1 cellular context compared by ENCODE assay signal in the genomic region with DNA sequence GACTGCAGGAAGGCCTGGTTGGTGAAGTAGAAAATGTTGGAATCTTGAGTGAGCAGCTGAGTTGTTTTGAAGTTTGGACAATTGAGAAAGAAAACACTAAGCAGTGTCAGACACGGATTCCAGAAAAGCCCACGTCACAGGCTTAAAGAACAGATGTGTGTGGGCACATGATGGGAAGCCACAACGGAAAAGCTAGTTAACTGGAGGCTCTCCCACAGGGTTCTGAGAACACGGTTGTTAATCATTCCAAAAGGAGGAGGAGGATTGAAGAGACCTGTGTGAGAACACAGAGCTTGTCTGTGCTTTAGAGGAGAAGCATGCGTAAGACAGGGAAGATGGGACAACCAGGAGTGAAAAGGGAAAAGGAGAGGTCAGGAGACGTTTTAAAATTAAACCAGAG.
TF ChIP-seq lines count a peak whose summit lies in the region.

No MANE protein-coding gene starts in this region.

TF ChIP-seq in K562, 482 proteins besides CTCF, POLR2A, EP300 and RAD21:
- TF ChIP-seq MAFG (tag; conservative IDR thresholded peaks at IDR 0.05) (no peak), PTBP1 (IDR thresholded peaks at IDR 0.05; ENCODE audit: low read depth, low read length) (no peak), BRCA1 (IDR thresholded peaks at IDR 0.05) (no peak), BRCA1 (CRISPR knock-in tag; IDR thresholded peaks at IDR 0.05) (no peak), ZNF23 (CRISPR knock-in tag; IDR thresholded peaks at IDR 0.05) (no peak), ZC3H8 (IDR thresholded peaks at IDR 0.05) (no peak), NFIX (CRISPR knock-in tag; IDR thresholded peaks at IDR 0.05; ENCODE audit: low read depth) (no peak), MCM3 (IDR thresholded peaks at IDR 0.05) (no peak)
- TF ChIP-seq, protein P1, sequence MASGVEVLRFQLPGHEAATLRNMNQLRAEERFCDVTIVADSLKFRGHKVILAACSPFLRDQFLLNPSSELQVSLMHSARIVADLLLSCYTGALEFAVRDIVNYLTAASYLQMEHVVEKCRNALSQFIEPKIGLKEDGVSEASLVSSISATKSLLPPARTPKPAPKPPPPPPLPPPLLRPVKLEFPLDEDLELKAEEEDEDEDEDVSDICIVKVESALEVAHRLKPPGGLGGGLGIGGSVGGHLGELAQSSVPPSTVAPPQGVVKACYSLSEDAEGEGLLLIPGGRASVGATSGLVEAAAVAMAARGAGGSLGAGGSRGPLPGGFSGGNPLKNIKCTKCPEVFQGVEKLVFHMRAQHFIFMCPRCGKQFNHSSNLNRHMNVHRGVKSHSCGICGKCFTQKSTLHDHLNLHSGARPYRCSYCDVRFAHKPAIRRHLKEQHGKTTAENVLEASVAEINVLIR (CRISPR knock-in tag; IDR thresholded peaks at IDR 0.05), result no peak
